In the genomic region with DNA sequence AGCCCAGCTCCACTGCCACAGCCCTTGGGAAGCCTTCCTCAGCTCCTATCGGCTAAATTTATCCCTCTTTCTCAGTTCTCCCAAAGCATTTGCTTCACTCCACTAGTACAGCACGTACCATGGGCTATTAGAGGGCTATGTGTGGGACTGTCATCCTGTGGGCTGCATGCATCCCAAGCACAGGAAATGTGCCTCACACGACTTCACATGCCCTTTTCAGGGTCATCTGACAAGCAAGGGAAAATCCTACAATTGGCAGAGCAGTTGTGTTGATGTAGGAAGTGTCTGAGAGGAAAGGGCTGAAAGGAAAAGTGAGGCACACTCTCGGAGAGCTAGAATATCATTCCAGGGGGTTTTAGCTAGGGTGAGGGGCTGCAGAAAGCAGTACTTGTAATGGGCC, we compare ENCODE assay signal across 21 cellular contexts. TPM values are rescaled to one million over a fixed set of nuclear protein-coding genes. Genes with fewer than 3 reads are reported as not detected.
DNase-seq lines count a peak whose midpoint lies in the region; ATAC-seq, FAIRE-seq and TF ChIP-seq lines count a peak whose summit lies in the region.
"Had no signal": no experiment of that assay in that cellular context is flagged by ENCODE, and none has a peak within 500 bp of the region (broad histone marks: within the 10 kb centered on the region; RNA-seq: fewer than 3 reads in every experiment).

No MANE protein-coding gene starts in this region.

- peak; percentile 76 for ATAC-seq in left ventricle myocardium superior
- no peak for ATAC-seq in HG03097 (IDR thresholded peaks at IDR 0.05; ENCODE audit: low FRiP score, unreplicated experiment)
- ATAC-seq: WTC11 had no signal

- intact Hi-C loops in CD14-positive monocyte (cut with micrococcal nuclease) (no loop called here), left ventricle myocardium superior (cut with micrococcal nuclease) (no loop called here), posterior vena cava (cut with DNase I) (no loop called here)

- peak overlapping the region; percentile 16 for H3K27ac ChIP-seq in caudate nucleus (ENCODE audit: low read depth, low read length)
- H3K27ac ChIP-seq: KMS-11, parathyroid adenoma had no signal

- no peak for TF ChIP-seq CTCF in CD14-positive monocyte (IDR thresholded peaks at IDR 0.05)

- H3K36me3 Mint-ChIP-seq in CD14-positive monocyte, result peaks cover 2 to 4% of the 10 kb centered on the region in 2 donors
- H3K36me3 Mint-ChIP-seq: WTC11 had no signal

- peak overlapping the region in 4 of 7 donors; percentile 16 to 98 (median 85) for H3K27ac Mint-ChIP-seq in CD14-positive monocyte
- H3K27ac Mint-ChIP-seq: WTC11 had no signal

- DNase-seq in CD14-positive monocyte (ENCODE audit: low spot score) (peak; percentile 4), caudate nucleus (lab: John Stamatoyannopoulos, UW) (no peak), left ventricle myocardium superior (no peak), posterior vena cava (ENCODE audit: low spot score) (peak; percentile 64), NCI-H1417 treated with DMSO at 0.1 percent for 48 hours (lab: John Stamatoyannopoulos, UW) (no peak), H54 (ENCODE audit: insufficient read length, low spot score) (no peak), KG1 (lab: John Stamatoyannopoulos, UW) (no peak)
- DNase-seq: activated effector memory CD4-positive, alpha-beta T cell treated with anti-CD3 and anti-CD28 coated beads, Interleukin-2, amount 50 U/mL, for 16 hours; amniotic stem cell; cerebellar nuclear complex; NCI-H1092 treated with DMSO at 0.1 percent for 48 hours; NCI-H2171; stomach; T-helper 1 cell had no signal

- no peak for TF ChIP-seq POLR2A in H54 (IDR thresholded peaks at IDR 0.05; ENCODE audit: low read depth, low read length)

- H3K27me3 Mint-ChIP-seq in CD14-positive monocyte (ENCODE audit: low read depth in 3 of 3), result peaks cover 0 to 5% (median 1%) of the 10 kb centered on the region in 3 donors

- peaks cover 94% of the 10 kb centered on the region for H3K4me1 Mint-ChIP-seq in CD14-positive monocyte

- H3K4me3 Mint-ChIP-seq in CD14-positive monocyte, result no peak overlapping the region
- H3K4me3 Mint-ChIP-seq: WTC11 had no signal

- FAIRE-seq in H54 (lab: Jason Lieb, UNC), result no peak
- FAIRE-seq: endometrium, islet of Langerhans had no signal

- H3K9me3 Mint-ChIP-seq in CD14-positive monocyte, result peaks cover 0 to 4% (median 0%) of the 10 kb centered on the region in 7 donors
- H3K9me3 Mint-ChIP-seq: WTC11 had no signal

RNA-seq across cellular contexts. Expression of a gene that starts 47.6 kb away (rescaled TPM):
- 10 to 100 TPM; 73.7 to 92.7 TPM for polyA plus RNA-seq in CD14-positive monocyte
- 5.3 TPM for total RNA-seq in left ventricle myocardium superior
- 1 to 10 TPM; 4.6 to 5.6 TPM for total RNA-seq in posterior vena cava
- total RNA-seq: Daoy had no signal

Comparison
In these comparisons a context has a peak if more than half of its experiments do, and no peak if none do; other contexts are left out.
1. DNase-seq: peak in CD14-positive monocyte (single experiment) and posterior vena cava (single experiment); none in caudate nucleus (0 of 61), left ventricle myocardium superior (single experiment), NCI-H1417 treated with DMSO at 0.1 percent for 48 hours (single experiment), H54 (single experiment) and KG1 (single experiment).